In the genomic region with DNA sequence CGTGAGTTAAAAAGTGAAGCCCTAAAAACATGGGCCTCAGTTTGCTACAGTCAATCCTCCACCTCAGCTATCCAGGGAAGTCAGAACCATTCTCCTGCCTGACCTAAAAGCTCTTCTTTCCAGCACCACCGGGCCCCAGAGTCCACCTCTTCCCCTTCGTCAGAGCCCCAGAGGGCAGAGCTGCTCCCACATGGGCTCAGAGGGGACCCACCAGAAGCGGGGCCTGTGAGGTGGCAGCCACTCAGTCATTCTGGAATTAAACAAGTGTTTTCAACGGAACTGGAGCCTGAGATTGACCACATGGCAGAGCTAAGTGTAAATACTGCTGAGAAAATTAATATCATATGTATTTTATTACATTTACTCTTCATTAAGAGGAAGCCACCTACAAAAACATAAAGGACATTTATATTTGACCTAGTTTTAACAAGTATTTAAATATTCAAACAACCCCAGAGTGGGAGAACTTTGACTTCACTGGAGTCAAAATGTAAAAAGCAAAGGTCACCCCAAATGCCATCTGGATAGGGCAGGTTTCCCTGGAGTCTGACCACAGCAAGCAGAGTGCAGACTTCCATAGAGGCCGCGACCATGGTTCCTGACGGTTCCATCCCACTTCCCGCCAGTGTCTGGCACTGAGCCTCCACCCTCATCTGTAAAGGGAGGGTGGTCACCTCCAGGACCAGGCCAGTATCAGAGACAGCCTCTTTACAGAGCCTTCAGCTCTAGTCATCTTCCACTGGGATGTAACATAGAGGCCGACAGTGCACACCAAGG, we compare ENCODE assay signal across 2 cellular contexts.
TF ChIP-seq lines count a peak whose summit lies in the region.

No MANE protein-coding gene starts in this region.

TF ChIP-seq in A549, 52 proteins besides CTCF, POLR2A, EP300 and RAD21:
- TF ChIP-seq ZC3H11A (IDR thresholded peaks at IDR 0.05) (no peak), CEBPB (IDR thresholded peaks at IDR 0.05) (no peak), RARB (CRISPR knock-in tag; IDR thresholded peaks at IDR 0.05) (no peak), RFX5 (IDR thresholded peaks at IDR 0.05) (no peak), HOXA7 (CRISPR knock-in tag; IDR thresholded peaks at IDR 0.05) (no peak), ESRRA (IDR thresholded peaks at IDR 0.05; ENCODE audit: borderline replicate concordance, low read length) (no peak), RNF2 (IDR thresholded peaks at IDR 0.05; ENCODE audit: borderline replicate concordance, low read depth) (no peak)
- TF ChIP-seq, protein P1, sequence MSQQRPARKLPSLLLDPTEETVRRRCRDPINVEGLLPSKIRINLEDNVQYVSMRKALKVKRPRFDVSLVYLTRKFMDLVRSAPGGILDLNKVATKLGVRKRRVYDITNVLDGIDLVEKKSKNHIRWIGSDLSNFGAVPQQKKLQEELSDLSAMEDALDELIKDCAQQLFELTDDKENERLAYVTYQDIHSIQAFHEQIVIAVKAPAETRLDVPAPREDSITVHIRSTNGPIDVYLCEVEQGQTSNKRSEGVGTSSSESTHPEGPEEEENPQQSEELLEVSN (IDR thresholded peaks at IDR 0.05; ENCODE audit: borderline replicate concordance, low read depth): no peak
- TF ChIP-seq, protein P2, sequence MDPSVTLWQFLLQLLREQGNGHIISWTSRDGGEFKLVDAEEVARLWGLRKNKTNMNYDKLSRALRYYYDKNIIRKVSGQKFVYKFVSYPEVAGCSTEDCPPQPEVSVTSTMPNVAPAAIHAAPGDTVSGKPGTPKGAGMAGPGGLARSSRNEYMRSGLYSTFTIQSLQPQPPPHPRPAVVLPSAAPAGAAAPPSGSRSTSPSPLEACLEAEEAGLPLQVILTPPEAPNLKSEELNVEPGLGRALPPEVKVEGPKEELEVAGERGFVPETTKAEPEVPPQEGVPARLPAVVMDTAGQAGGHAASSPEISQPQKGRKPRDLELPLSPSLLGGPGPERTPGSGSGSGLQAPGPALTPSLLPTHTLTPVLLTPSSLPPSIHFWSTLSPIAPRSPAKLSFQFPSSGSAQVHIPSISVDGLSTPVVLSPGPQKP (IDR thresholded peaks at IDR 0.05; ENCODE audit: low read depth, low read length): no peak
- TF ChIP-seq, protein P3, sequence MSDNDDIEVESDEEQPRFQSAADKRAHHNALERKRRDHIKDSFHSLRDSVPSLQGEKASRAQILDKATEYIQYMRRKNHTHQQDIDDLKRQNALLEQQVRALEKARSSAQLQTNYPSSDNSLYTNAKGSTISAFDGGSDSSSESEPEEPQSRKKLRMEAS (IDR thresholded peaks at IDR 0.05): no peak

TF ChIP-seq in liver, 16 proteins besides CTCF, POLR2A, EP300 and RAD21:
- TF ChIP-seq SP1 (IDR thresholded peaks at IDR 0.05) (peak; percentile 54), NR2F2 (IDR thresholded peaks at IDR 0.05) (peak; percentile 67), HNF4A (conservative IDR thresholded peaks at IDR 0.05) (peak; percentile 74 to 91), JUND (IDR thresholded peaks at IDR 0.05) (no peak), RXRA (IDR thresholded peaks at IDR 0.05) (peak; percentile 43 to 57)
TF ChIP-seq in liver: peak in this region for 4.
